20 cellular contexts compared by ENCODE assay signal in the genomic region with DNA sequence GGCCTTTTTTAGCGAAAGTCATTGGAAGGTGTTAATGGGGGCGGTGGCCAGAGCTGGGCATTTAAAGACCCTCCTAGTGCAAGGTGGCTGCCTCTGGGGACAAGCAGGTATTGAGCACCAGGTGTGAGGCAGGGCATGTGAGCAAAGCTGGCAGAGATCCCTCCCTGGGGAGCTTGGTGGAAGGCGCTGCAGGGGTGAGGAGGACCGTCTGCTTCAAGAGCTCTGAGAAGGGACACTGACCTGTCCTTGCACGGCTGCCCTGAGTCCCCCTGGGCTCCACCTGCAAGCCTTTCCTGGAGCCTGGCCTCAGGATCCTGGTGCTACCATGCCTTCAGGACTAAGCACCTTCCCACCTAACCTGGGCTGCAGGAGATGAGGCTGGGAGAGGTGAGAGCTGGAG.
"Had no signal": no experiment of that assay in that cellular context is flagged by ENCODE, and none has a peak within 500 bp of the region (broad histone marks: within the 10 kb centered on the region; RNA-seq: fewer than 3 reads in every experiment).

No MANE protein-coding gene starts in this region.

- H3K9me3 ChIP-seq: adrenal gland, breast epithelium, esophagus squamous epithelium, gastroesophageal sphincter, stomach, suprapubic skin, transverse colon, uterus had no signal

- H3K9ac ChIP-seq: parathyroid adenoma had no signal

- H3K36me3 ChIP-seq: adrenal gland, breast epithelium, esophagus squamous epithelium, gastroesophageal sphincter, stomach, suprapubic skin, transverse colon, uterus had no signal

- H3K4me3 ChIP-seq: adrenal gland, breast epithelium, esophagus squamous epithelium, gastroesophageal sphincter, skin epidermis, stomach, suprapubic skin, transverse colon, uterus had no signal

- ATAC-seq: activated naive CD4-positive, alpha-beta T cell treated with anti-CD3 and anti-CD28 coated beads, Interleukin-2, amount 50 U/mL, for 72 hours; effector memory CD8-positive, alpha-beta T cell; gastroesophageal sphincter; left ventricle myocardium superior; right cardiac atrium; stimulated activated memory B cell treated with anti-CD40 and anti-IgM and Interleukin-4, amounts not matched to agents 10 μg/mL and 1 μg/mL and 100 μg/mL, for 72 hours had no signal

- H3K27me3 ChIP-seq: adrenal gland, breast epithelium, gastroesophageal sphincter, uterus had no signal

- H3K27ac ChIP-seq: parathyroid adenoma, suprapubic skin had no signal

- H2AFZ ChIP-seq: parathyroid adenoma had no signal

- DNase-seq: activated gamma-delta T cell treated with Interleukin-2 at 50 U/mL for 16 hours; activated T-cell treated with anti-CD3 and anti-CD28 coated beads, Interleukin-2, amount 50 U/mL, for 1 hour; adrenal gland; effector memory CD8-positive, alpha-beta T cell; esophagus squamous epithelium; head of caudate nucleus; left ventricle myocardium superior; right cardiac atrium; stimulated activated CD4-positive, alpha-beta T cell treated with anti-CD3 and anti-CD28 coated beads, Interleukin-2, amount 100 ng/mL, for 24 hours; stomach; T-helper 9 cell; transverse colon; uterus had no signal
